8 cellular contexts compared by ENCODE assay signal in genomic region chr1:159790237-159790917, GRCh38. TPM values are rescaled to one million over a fixed set of nuclear protein-coding genes. Genes with fewer than 3 reads are reported as not detected.
DNase-seq lines count a peak whose midpoint lies in the region; ATAC-seq and TF ChIP-seq lines count a peak whose summit lies in the region.

No MANE protein-coding gene starts in this region.

- TF ChIP-seq CTCF in IMR-90 (conservative IDR thresholded peaks at IDR 0.05; ENCODE audit: low read depth, low read length): peak; percentile 52

- POLR2A ChIA-PET in IMR-90 (lab: Charles Lee; ENCODE audit: unreplicated experiment): no interaction called here

- no peaks in the 10 kb centered on the region for H3K36me3 ChIP-seq in IMR-90 (ENCODE audit: control insufficient read depth, insufficient read depth, low read length)
- no peaks in the 10 kb centered on the region for H3K36me3 ChIP-seq in mesenchymal stem cell (ENCODE audit: control insufficient read depth in 1 of 2, insufficient read depth in 2 of 2, low read depth in 1 of 2, low read length in 2 of 2)

- H3K27me3 ChIP-seq in IMR-90 (ENCODE audit: control insufficient read depth, insufficient read depth, low read length): peaks cover 20% of the 10 kb centered on the region
- H3K27me3 ChIP-seq in mesenchymal stem cell (ENCODE audit: control insufficient read depth in 1 of 2, insufficient read depth in 1 of 2, low read length in 2 of 2): peaks cover 27 to 32% of the 10 kb centered on the region in 2 experiments

- TF ChIP-seq POLR2A in IMR-90 (IDR thresholded peaks at IDR 0.05; ENCODE audit: low read depth, low read length): no peak

- H2BK20ac ChIP-seq in IMR-90 (ENCODE audit: low read depth, low read length): no peak overlapping the region

- H3K4ac ChIP-seq in IMR-90 (ENCODE audit: low read depth, low read length) (no peak overlapping the region), mesenchymal stem cell (ENCODE audit: low read depth in 1 of 2, low read length in 2 of 2) (no peak overlapping the region)

- H3K79me1 ChIP-seq in IMR-90 (ENCODE audit: low read depth in 1 of 2, low read length in 2 of 2): no peaks in the 10 kb centered on the region
- no peaks in the 10 kb centered on the region for H3K79me1 ChIP-seq in mesenchymal stem cell (replicated peaks; ENCODE audit: low read length, poor library complexity, severe bottlenecking)

- no peaks in the 10 kb centered on the region for H3K9me3 ChIP-seq in IMR-90 (ENCODE audit: control insufficient read depth, insufficient read depth, low read length)
- no peaks in the 10 kb centered on the region for H3K9me3 ChIP-seq in mesenchymal stem cell (ENCODE audit: control insufficient read depth, low read length)

- H2BK120ac ChIP-seq in IMR-90 (ENCODE audit: low read depth, low read length) (no peak overlapping the region), mesenchymal stem cell (ENCODE audit: low read depth, low read length) (no peak overlapping the region)

- TF ChIP-seq RAD21 in IMR-90 (IDR thresholded peaks at IDR 0.05; ENCODE audit: low read length): peak; percentile 58

- DNase-seq in DMS153 treated with DMSO at 0.1 percent for 48 hours (lab: John Stamatoyannopoulos, UW; ENCODE audit: unreplicated experiment) (peak; percentile 52), DMS153 (lab: John Stamatoyannopoulos, UW) (no peak), IMR-90 (peak; percentile 10), amniotic epithelial cell (ENCODE audit: low read depth) (peak; percentile 33), mesenchymal stem cell (peak; percentile 11), NCI-H128 (lab: John Stamatoyannopoulos, UW; ENCODE audit: unreplicated experiment) (no peak), GM19240 (ENCODE audit: insufficient read length, low spot score) (no peak)

- H2AK5ac ChIP-seq in IMR-90 (ENCODE audit: low read depth, low read length): no peak overlapping the region
- H2AK5ac ChIP-seq in mesenchymal stem cell (ENCODE audit: low read length, severe bottlenecking): no peak overlapping the region

- H2BK12ac ChIP-seq in mesenchymal stem cell (ENCODE audit: low read length in 2 of 2): no peak overlapping the region

- ATAC-seq in IMR-90 (ENCODE audit: low read depth): peak; percentile 54; the same call in 1 of the 2 replicates
- no peak for ATAC-seq in GM21619 (IDR thresholded peaks at IDR 0.05; ENCODE audit: unreplicated experiment)

- in situ Hi-C loops in IMR-90 (cut with MboI; ENCODE audit: low sequenced_read_pairs): no loop called here

- H2BK15ac ChIP-seq in IMR-90 (ENCODE audit: low read depth, low read length): no peak overlapping the region
- H2BK15ac ChIP-seq in mesenchymal stem cell (ENCODE audit: low read depth, poor library complexity, severe bottlenecking): no peak overlapping the region

- H3K27ac ChIP-seq in IMR-90 (ENCODE audit: insufficient read depth, low read length): no peak overlapping the region
- H3K27ac ChIP-seq in mesenchymal stem cell (ENCODE audit: low read length, poor library complexity, severe bottlenecking): no peak overlapping the region

- CTCF ChIA-PET in IMR-90 (lab: Yijun Ruan, JAX): interaction anchor here (0.6 to 1.2 kb wide), 11 partner anchors 9 to 657 kb away, joined by 3 to 8 read pairs (median 4); partner anchors contain the start of gene FCRL6

- H2BK5ac ChIP-seq in IMR-90 (ENCODE audit: low read depth, low read length, poor library complexity, severe bottlenecking) (no peak overlapping the region), mesenchymal stem cell (ENCODE audit: low read depth, low read length, poor library complexity, severe bottlenecking) (no peak overlapping the region)

- WGBS in IMR-90 (ENCODE audit: extremely low coverage in 2 of 2, insufficient read length in 1 of 2), 2 experiments: 0% methylated on average over 1 of the region's 2 CpGs; no CpG with 5 or more reads in 1 of the 2 experiments
- 1% methylated on average over 2 of the region's 2 CpGs for WGBS in mesenchymal stem cell

- H3K18ac ChIP-seq in IMR-90 (ENCODE audit: low read depth, low read length) (no peak overlapping the region), mesenchymal stem cell (ENCODE audit: low read depth in 1 of 2, low read length in 2 of 2) (no peak overlapping the region)

- no peak overlapping the region for H2AFZ ChIP-seq in IMR-90 (replicated peaks; ENCODE audit: low read length, poor library complexity)
- H2AFZ ChIP-seq in mesenchymal stem cell (ENCODE audit: low read depth, low read length): no peak overlapping the region

- H4K8ac ChIP-seq in IMR-90 (ENCODE audit: low read depth in 2 of 2, low read length in 2 of 2) (no peak overlapping the region), mesenchymal stem cell (ENCODE audit: low read length) (no peak overlapping the region)

- H3K9ac ChIP-seq in IMR-90 (ENCODE audit: low read depth, low read length): no peak overlapping the region
- H3K9ac ChIP-seq in mesenchymal stem cell (ENCODE audit: low read length): no peak overlapping the region

- H3K14ac ChIP-seq in IMR-90 (replicated peaks; ENCODE audit: low read depth, low read length): no peak overlapping the region
- no peak overlapping the region for H3K14ac ChIP-seq in mesenchymal stem cell (ENCODE audit: low read length in 2 of 2)

- H4K91ac ChIP-seq in IMR-90 (ENCODE audit: insufficient read depth, low read depth, low read length): no peak overlapping the region
- H4K91ac ChIP-seq in mesenchymal stem cell (ENCODE audit: low read length): no peak overlapping the region

- H2AK9ac ChIP-seq in IMR-90 (replicated peaks; ENCODE audit: low read depth, low read length, poor library complexity): no peak overlapping the region

- intact Hi-C loops in IMR-90 (cut with micrococcal nuclease): loop anchor here (10.0 kb wide), 2 partner anchors 576 to 656 kb away; no protein-coding TSS in a partner anchor

- no peak overlapping the region for H4K5ac ChIP-seq in IMR-90 (ENCODE audit: low read depth, low read length)

- H3K23ac ChIP-seq in IMR-90 (ENCODE audit: low read depth, low read length) (no peak overlapping the region), mesenchymal stem cell (ENCODE audit: low read length in 2 of 2) (no peak overlapping the region)

- no peak overlapping the region for H3K56ac ChIP-seq in IMR-90 (ENCODE audit: extremely low read depth, insufficient read depth, low read length)

- no TSS peak for BruUV-seq in IMR-90 (replicated peaks; lab: Mats Ljungman, UMichigan)

- dilution Hi-C loops in IMR-90 (cut with HindIII; ENCODE audit: low sequenced_read_pairs, unreplicated experiment): loop anchor here (25.0 kb wide), 1 partner anchor 97 kb away; no protein-coding TSS in a partner anchor

- H4K20me1 ChIP-seq in IMR-90 (ENCODE audit: insufficient read depth, low read length): no peaks in the 10 kb centered on the region

- H3K4me2 ChIP-seq in IMR-90 (ENCODE audit: low read depth, low read length): no peak overlapping the region
- H3K4me2 ChIP-seq in mesenchymal stem cell (ENCODE audit: low read length, poor library complexity, severe bottlenecking): no peak overlapping the region

- H3K4me1 ChIP-seq in IMR-90 (ENCODE audit: control insufficient read depth, insufficient read depth, low read length) (no peaks in the 10 kb centered on the region), mesenchymal stem cell (ENCODE audit: control insufficient read depth, insufficient read depth, low read depth, low read length) (no peaks in the 10 kb centered on the region)

- no peaks in the 10 kb centered on the region; the same call in 1 of the 2 replicates for H3K9me1 ChIP-seq in IMR-90 (ENCODE audit: insufficient read depth, low read length)

- no peak overlapping the region for H3K4me3 ChIP-seq in IMR-90 (ENCODE audit: insufficient read depth, low read depth, low read length)
- no peak overlapping the region for H3K4me3 ChIP-seq in mesenchymal stem cell (ENCODE audit: insufficient read depth in 1 of 2, low read depth in 1 of 2, low read length in 2 of 2)

TF ChIP-seq in IMR-90, 13 proteins besides CTCF, POLR2A, EP300 and RAD21 (continues in another document):
- TF ChIP-seq ELK1 (IDR thresholded peaks at IDR 0.05; ENCODE audit: borderline replicate concordance, low read depth, low read length) (no peak), SMC3 (IDR thresholded peaks at IDR 0.05; ENCODE audit: low read depth, low read length) (peak; percentile 29), USF2 (IDR thresholded peaks at IDR 0.05; ENCODE audit: low read depth, low read length) (peak; percentile 61; the same call in 1 of the 2 replicates), BHLHE40 (IDR thresholded peaks at IDR 0.05; ENCODE audit: low read depth, low read length) (no peak)

RNA-seq across cellular contexts. Expression of gene DUSP23, which starts 9.6 kb away (rescaled TPM):
- 4.1 and 4.2 TPM in 2 replicates for total RNA-seq in IMR-90 (2012; rRNA removed)
- polyA plus RNA-seq in IMR-90 (2012; rRNA removed): 12.9 and 16.2 TPM in 2 replicates
- 38.1 and 43.3 TPM in 2 replicates for polyA plus RNA-seq in IMR-90 (2012; cell fraction: cytosol; rRNA removed)
- polyA plus RNA-seq in IMR-90 (2012; cell fraction: nucleus; rRNA removed; ENCODE audit: low replicate concordance): 5.7 and 14.2 TPM in 2 replicates
- polyA plus RNA-seq in mesenchymal stem cell (2013, experiment 1 of 2): 22.2 TPM
- 22.4 TPM for polyA plus RNA-seq in mesenchymal stem cell (2013, experiment 2 of 2)

RNA-seq across cellular contexts. Expression of gene FCRL6, which starts 11.8 kb away (rescaled TPM):
- not detected in 2 replicates for total RNA-seq in IMR-90 (2012; rRNA removed)
- not detected in 2 replicates for polyA plus RNA-seq in IMR-90 (2012; rRNA removed)
- not detected in 2 replicates for polyA plus RNA-seq in IMR-90 (2012; cell fraction: cytosol; rRNA removed)
- polyA plus RNA-seq in IMR-90 (2012; cell fraction: nucleus; rRNA removed; ENCODE audit: low replicate concordance): 0.05 TPM in 1 of 2 replicates, not detected in the other
- polyA plus RNA-seq in mesenchymal stem cell (2013, experiment 1 of 2): not detected
- polyA plus RNA-seq in mesenchymal stem cell (2013, experiment 2 of 2): not detected

RNA-seq across cellular contexts. Expression of gene SLAMF8, which starts 36.3 kb away (rescaled TPM):
- not detected in 2 replicates for total RNA-seq in IMR-90 (2012; rRNA removed)
- polyA plus RNA-seq in IMR-90 (2012; rRNA removed): 0.04 and 0.07 TPM in 2 replicates
- polyA plus RNA-seq in IMR-90 (2012; cell fraction: cytosol; rRNA removed): 0.04 and 0.07 TPM in 2 replicates
- polyA plus RNA-seq in IMR-90 (2012; cell fraction: nucleus; rRNA removed; ENCODE audit: low replicate concordance): 0.06 TPM in 1 of 2 replicates, not detected in the other
- polyA plus RNA-seq in mesenchymal stem cell (2013, experiment 1 of 2): 0.03 TPM
- polyA plus RNA-seq in mesenchymal stem cell (2013, experiment 2 of 2): not detected

Comparison
In these comparisons a context has a peak if more than half of its experiments do, and no peak if none do; other contexts are left out.
1. DNase-seq: peak in DMS153 treated with DMSO at 0.1 percent for 48 hours (single experiment), IMR-90 (single experiment), amniotic epithelial cell (single experiment) and mesenchymal stem cell (single experiment); none in DMS153 (single experiment), NCI-H128 (single experiment) and GM19240 (single experiment).